Comparison of ENCODE assay signal across 2 cellular contexts in the genomic region with DNA sequence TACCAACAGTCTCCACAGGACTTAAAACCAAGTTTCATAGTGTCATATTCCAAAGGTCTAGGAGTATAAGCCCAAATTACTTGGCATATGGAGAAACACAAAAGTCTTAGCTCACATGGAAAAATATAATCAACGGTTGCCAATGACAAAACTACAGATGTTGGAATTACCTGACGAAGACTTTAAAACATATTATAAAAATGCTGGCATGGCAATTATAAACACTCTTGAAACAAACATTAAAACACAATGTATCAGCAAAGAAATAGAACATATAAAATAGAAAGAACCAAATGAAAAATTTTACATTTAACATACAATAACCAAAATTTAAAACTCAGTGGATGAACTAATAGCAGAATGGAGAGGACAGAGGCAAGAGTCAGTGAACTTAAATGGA.
TF ChIP-seq lines count a peak whose summit lies in the region.

No MANE protein-coding gene starts in this region.

TF ChIP-seq in A549, 52 proteins besides CTCF, POLR2A, EP300 and RAD21 (continued from another document):
- TF ChIP-seq FOSL2 (IDR thresholded peaks at IDR 0.05) (no peak), FOSL2 (CRISPR knock-in tag; IDR thresholded peaks at IDR 0.05) (no peak), MAFK (IDR thresholded peaks at IDR 0.05; ENCODE audit: partially characterized antibody) (peak; percentile 60), ZC3H11A (IDR thresholded peaks at IDR 0.05) (no peak), HOXA7 (CRISPR knock-in tag; IDR thresholded peaks at IDR 0.05) (no peak), NFE2L2 (conservative IDR thresholded peaks at IDR 0.05; ENCODE audit: low read length) (no peak)
- TF ChIP-seq, protein P1, sequence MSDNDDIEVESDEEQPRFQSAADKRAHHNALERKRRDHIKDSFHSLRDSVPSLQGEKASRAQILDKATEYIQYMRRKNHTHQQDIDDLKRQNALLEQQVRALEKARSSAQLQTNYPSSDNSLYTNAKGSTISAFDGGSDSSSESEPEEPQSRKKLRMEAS (IDR thresholded peaks at IDR 0.05): no peak

TF ChIP-seq in K562, 482 proteins besides CTCF, POLR2A, EP300 and RAD21 (continued from another document):
- TF ChIP-seq JUND (IDR thresholded peaks at IDR 0.05; ENCODE audit: borderline replicate concordance, low read depth, low read length) (no peak), JUND (tag; IDR thresholded peaks at IDR 0.05; ENCODE audit: borderline replicate concordance, low read depth, low read length) (no peak), TEAD1 (CRISPR knock-in tag; IDR thresholded peaks at IDR 0.05) (no peak), COPS2 (conservative IDR thresholded peaks at IDR 0.05) (no peak), POU5F1 (IDR thresholded peaks at IDR 0.05; ENCODE audit: borderline replicate concordance, low read depth, low read length, partially characterized antibody) (no peak), ZNF316 (IDR thresholded peaks at IDR 0.05) (peak; percentile 76), POLR2G (IDR thresholded peaks at IDR 0.05; ENCODE audit: low read depth, low read length) (no peak), CBX8 (IDR thresholded peaks at IDR 0.05; ENCODE audit: borderline replicate concordance, extremely low read depth, low read depth, low read length, poor library complexity, severe bottlenecking) (no peak), SAP30 (IDR thresholded peaks at IDR 0.05; ENCODE audit: borderline replicate concordance, insufficient read depth, low read depth, low read length, poor library complexity, severe bottlenecking) (no peak), TFAM (CRISPR knock-in tag; conservative IDR thresholded peaks at IDR 0.05) (no peak), ZNF165 (CRISPR knock-in tag; IDR thresholded peaks at IDR 0.05; ENCODE audit: borderline replicate concordance) (no peak), MEF2A (IDR thresholded peaks at IDR 0.05; ENCODE audit: control insufficient read depth, low read depth, low read length) (no peak), ILF3 (IDR thresholded peaks at IDR 0.05; ENCODE audit: borderline replicate concordance) (no peak), BRCA1 (IDR thresholded peaks at IDR 0.05) (no peak), BRCA1 (CRISPR knock-in tag; IDR thresholded peaks at IDR 0.05) (no peak), BRD9 (IDR thresholded peaks at IDR 0.05; ENCODE audit: low read depth, partially characterized antibody) (no peak), MAFG (tag; conservative IDR thresholded peaks at IDR 0.05) (peak; percentile 25; the same call in 1 of the 2 replicates), C11orf30 (IDR thresholded peaks at IDR 0.05; ENCODE audit: low read depth) (peak; percentile 42; the same call in 1 of the 2 replicates), NFXL1 (CRISPR knock-in tag; IDR thresholded peaks at IDR 0.05) (no peak), KLF16 (IDR thresholded peaks at IDR 0.05) (no peak)
- TF ChIP-seq, protein P2, sequence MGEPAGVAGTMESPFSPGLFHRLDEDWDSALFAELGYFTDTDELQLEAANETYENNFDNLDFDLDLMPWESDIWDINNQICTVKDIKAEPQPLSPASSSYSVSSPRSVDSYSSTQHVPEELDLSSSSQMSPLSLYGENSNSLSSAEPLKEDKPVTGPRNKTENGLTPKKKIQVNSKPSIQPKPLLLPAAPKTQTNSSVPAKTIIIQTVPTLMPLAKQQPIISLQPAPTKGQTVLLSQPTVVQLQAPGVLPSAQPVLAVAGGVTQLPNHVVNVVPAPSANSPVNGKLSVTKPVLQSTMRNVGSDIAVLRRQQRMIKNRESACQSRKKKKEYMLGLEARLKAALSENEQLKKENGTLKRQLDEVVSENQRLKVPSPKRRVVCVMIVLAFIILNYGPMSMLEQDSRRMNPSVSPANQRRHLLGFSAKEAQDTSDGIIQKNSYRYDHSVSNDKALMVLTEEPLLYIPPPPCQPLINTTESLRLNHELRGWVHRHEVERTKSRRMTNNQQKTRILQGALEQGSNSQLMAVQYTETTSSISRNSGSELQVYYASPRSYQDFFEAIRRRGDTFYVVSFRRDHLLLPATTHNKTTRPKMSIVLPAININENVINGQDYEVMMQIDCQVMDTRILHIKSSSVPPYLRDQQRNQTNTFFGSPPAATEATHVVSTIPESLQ (CRISPR knock-in tag; IDR thresholded peaks at IDR 0.05): no peak
- TF ChIP-seq, protein P3, sequence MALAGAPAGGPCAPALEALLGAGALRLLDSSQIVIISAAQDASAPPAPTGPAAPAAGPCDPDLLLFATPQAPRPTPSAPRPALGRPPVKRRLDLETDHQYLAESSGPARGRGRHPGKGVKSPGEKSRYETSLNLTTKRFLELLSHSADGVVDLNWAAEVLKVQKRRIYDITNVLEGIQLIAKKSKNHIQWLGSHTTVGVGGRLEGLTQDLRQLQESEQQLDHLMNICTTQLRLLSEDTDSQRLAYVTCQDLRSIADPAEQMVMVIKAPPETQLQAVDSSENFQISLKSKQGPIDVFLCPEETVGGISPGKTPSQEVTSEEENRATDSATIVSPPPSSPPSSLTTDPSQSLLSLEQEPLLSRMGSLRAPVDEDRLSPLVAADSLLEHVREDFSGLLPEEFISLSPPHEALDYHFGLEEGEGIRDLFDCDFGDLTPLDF (CRISPR knock-in tag; IDR thresholded peaks at IDR 0.05): no peak
